In the genomic region with DNA sequence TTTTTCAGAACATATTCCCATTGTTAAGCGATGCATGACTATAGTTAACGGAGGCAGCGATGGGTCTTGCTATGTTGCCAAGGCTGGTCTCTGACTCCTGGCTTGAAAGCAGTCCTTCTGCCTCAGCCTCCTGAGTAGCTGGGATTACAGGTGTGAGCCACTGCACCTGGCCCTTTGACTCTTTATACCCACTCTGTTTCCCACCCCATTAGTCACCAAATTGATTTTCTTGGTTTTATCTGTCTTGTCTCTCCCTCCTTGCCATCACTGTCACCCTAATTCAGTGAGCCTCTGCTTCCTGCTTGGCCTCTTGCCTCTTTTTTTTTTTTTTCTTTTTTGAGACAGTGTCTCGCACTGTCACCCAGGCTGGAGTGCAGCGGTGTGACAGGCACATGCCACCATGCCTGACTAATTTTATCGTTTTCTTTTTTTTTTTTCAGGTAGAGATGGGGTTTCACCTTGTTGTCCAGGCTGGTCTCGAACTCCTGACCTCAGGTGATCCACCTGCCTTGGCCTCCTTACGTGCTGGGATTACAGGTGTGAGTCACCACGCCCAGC, we compare ENCODE assay signal across 21 cellular contexts. TPM values are rescaled to one million over a fixed set of nuclear protein-coding genes. Genes with fewer than 3 reads are reported as not detected.
A peak's percentile ranks its signal among the peaks of the same experiment; 100 is the strongest.
DNase-seq lines count a peak whose midpoint lies in the region; ATAC-seq and FAIRE-seq lines count a peak whose summit lies in the region.
"Had no signal": no experiment of that assay in that cellular context is flagged by ENCODE, and none has a peak within 500 bp of the region (broad histone marks: within the 10 kb centered on the region; RNA-seq: fewer than 3 reads in every experiment).

No MANE protein-coding gene starts in this region.

- H3K27ac Mint-ChIP-seq in activated T-cell treated with anti-CD3 and anti-CD28 coated beads, Interleukin-2, amount 50 U/mL, for 72 hours: peak overlapping the region; percentile 44
- peak overlapping the region; percentile 81 for H3K27ac Mint-ChIP-seq in central memory CD8-positive, alpha-beta T cell (ENCODE audit: low read depth)
- H3K27ac Mint-ChIP-seq: activated naive CD8-positive, alpha-beta T cell treated with anti-CD3 and anti-CD28 coated beads, Interleukin-2, amount 10 ng/mL, durations not matched to agents 7 days and 5 days had no signal

- H3K4me3 Mint-ChIP-seq in activated T-cell treated with anti-CD3 and anti-CD28 coated beads, Interleukin-2, amount 50 U/mL, for 72 hours: no peak overlapping the region
- peak overlapping the region; percentile 25 for H3K4me3 Mint-ChIP-seq in central memory CD8-positive, alpha-beta T cell
- H3K4me3 Mint-ChIP-seq: activated naive CD8-positive, alpha-beta T cell treated with anti-CD3 and anti-CD28 coated beads, Interleukin-2, amount 10 ng/mL, durations not matched to agents 7 days and 5 days; T-cell had no signal

- DNase-seq in activated T-cell treated with anti-CD3 and anti-CD28 coated beads, Interleukin-2, amount 50 U/mL, for 72 hours: no peak
- DNase-seq in activated T-cell treated with anti-CD3 and anti-CD28 coated beads, Interleukin-2, amount 50 U/mL, for 48 hours: no peak
- DNase-seq in GM18507 (ENCODE audit: extremely low spot score, insufficient read length, low read depth): no peak
- no peak for DNase-seq in central memory CD8-positive, alpha-beta T cell (ENCODE audit: low spot score in 2 of 2)
- peak; percentile 28 for DNase-seq in renal cortical epithelial cell (ENCODE audit: low read depth)
- no peak for DNase-seq in activated CD8-positive, alpha-beta memory T cell treated with anti-CD3 and anti-CD28 coated beads, Interleukin-2, amount 50 U/mL, for 4 hours
- DNase-seq: activated naive CD8-positive, alpha-beta T cell treated with anti-CD3 and anti-CD28 coated beads, Interleukin-2, amount 10 ng/mL, durations not matched to agents 7 days and 5 days; activated T-cell treated with anti-CD3 and anti-CD28 coated beads, Interleukin-2, amount 50 U/mL, for 1 hour; body of pancreas; left cardiac atrium; midbrain; NCI-H1092 treated with DMSO at 0.1 percent for 48 hours; NCI-H2107; NCI-H526; SIG-M5; stimulated activated CD4-positive, alpha-beta T cell treated with anti-CD3 and anti-CD28 coated beads, Interleukin-4, amount 100 ng/mL, for 24 hours; T-cell; upper lobe of right lung had no signal

- FAIRE-seq in GM18507 (lab: Jason Lieb, UNC): peak; percentile 62
- FAIRE-seq: colon had no signal

- no peaks in the 10 kb centered on the region for H3K27me3 Mint-ChIP-seq in activated T-cell treated with anti-CD3 and anti-CD28 coated beads, Interleukin-2, amount 50 U/mL, for 72 hours (ENCODE audit: low read depth)
- no peaks in the 10 kb centered on the region for H3K27me3 Mint-ChIP-seq in central memory CD8-positive, alpha-beta T cell
- H3K27me3 Mint-ChIP-seq: activated naive CD8-positive, alpha-beta T cell treated with anti-CD3 and anti-CD28 coated beads, Interleukin-2, amount 10 ng/mL, durations not matched to agents 7 days and 5 days; T-cell had no signal

- H3K9me3 Mint-ChIP-seq in activated T-cell treated with anti-CD3 and anti-CD28 coated beads, Interleukin-2, amount 50 U/mL, for 72 hours: no peaks in the 10 kb centered on the region
- no peaks in the 10 kb centered on the region for H3K9me3 Mint-ChIP-seq in central memory CD8-positive, alpha-beta T cell
- H3K9me3 Mint-ChIP-seq: activated naive CD8-positive, alpha-beta T cell treated with anti-CD3 and anti-CD28 coated beads, Interleukin-2, amount 10 ng/mL, durations not matched to agents 7 days and 5 days; T-cell had no signal

- peaks cover 37% of the 10 kb centered on the region for H3K4me1 Mint-ChIP-seq in activated T-cell treated with anti-CD3 and anti-CD28 coated beads, Interleukin-2, amount 50 U/mL, for 72 hours (ENCODE audit: low read depth)
- H3K4me1 Mint-ChIP-seq in central memory CD8-positive, alpha-beta T cell: peaks cover 61% of the 10 kb centered on the region

- peak; percentile 20 to 30 for ATAC-seq in activated T-cell treated with anti-CD3 and anti-CD28 coated beads, Interleukin-2, amount 50 U/mL, for 72 hours (replicated peaks in 1 of 2)
- no peak for ATAC-seq in central memory CD8-positive, alpha-beta T cell (replicated peaks; ENCODE audit: extremely low read depth, poor library complexity, severe bottlenecking)
- no peak for ATAC-seq in HG03521 (IDR thresholded peaks at IDR 0.05; ENCODE audit: unreplicated experiment)
- no peak for ATAC-seq in HG02981 (IDR thresholded peaks at IDR 0.05; ENCODE audit: unreplicated experiment)
- ATAC-seq: body of pancreas, T-cell, upper lobe of right lung had no signal

- H3K36me3 Mint-ChIP-seq in activated T-cell treated with anti-CD3 and anti-CD28 coated beads, Interleukin-2, amount 50 U/mL, for 72 hours (ENCODE audit: insufficient read depth in 2 of 2): peaks cover 2 to 3% of the 10 kb centered on the region in 2 donors
- peaks cover 4% of the 10 kb centered on the region for H3K36me3 Mint-ChIP-seq in central memory CD8-positive, alpha-beta T cell (ENCODE audit: insufficient read depth)

RNA-seq across cellular contexts. Expression of a gene that starts 31.3 kb away (rescaled TPM):
- total RNA-seq in activated T-cell treated with anti-CD3 and anti-CD28 coated beads, Interleukin-2, amount 50 U/mL, for 72 hours: 100 to 1,000 TPM in 1 of 2 donors, 10 to 100 TPM in 1; 93.9 to 114 TPM
- total RNA-seq in renal cortical epithelial cell: 16.0 and 62.2 TPM in 2 replicates

Comparison
In these comparisons a context has a peak if more than half of its experiments do, and no peak if none do; other contexts are left out.
1. ATAC-seq: peak in activated T-cell treated with anti-CD3 and anti-CD28 coated beads, Interleukin-2, amount 50 U/mL, for 72 hours (2 of 2); none in central memory CD8-positive, alpha-beta T cell (single experiment), HG03521 (single experiment) and HG02981 (single experiment).